ENCODE assay signal across 11 cellular contexts in genomic region chr2:216340280-216340631, GRCh38. TPM values are rescaled to one million over a fixed set of nuclear protein-coding genes. Genes with fewer than 3 reads are reported as not detected.
DNase-seq lines count a peak whose midpoint lies in the region; ATAC-seq, FAIRE-seq and TF ChIP-seq lines count a peak whose summit lies in the region.
"Had no signal": no experiment of that assay in that cellular context is flagged by ENCODE, and none has a peak within 500 bp of the region (broad histone marks: within the 10 kb centered on the region; RNA-seq: fewer than 3 reads in every experiment).

No MANE protein-coding gene starts in this region.

- H3K27ac Mint-ChIP-seq in activated CD4-positive, alpha-beta T cell treated with anti-CD3 and anti-CD28 coated beads, Interleukin-2, amount 10 ng/mL, durations not matched to agents 24 days and 14 days: no peak overlapping the region

- H3K36me3 Mint-ChIP-seq in activated CD4-positive, alpha-beta T cell treated with anti-CD3 and anti-CD28 coated beads, Interleukin-2, amount 10 ng/mL, durations not matched to agents 24 days and 14 days (ENCODE audit: low read depth): no peaks in the 10 kb centered on the region

- H3K4me2 ChIP-seq in endothelial cell of umbilical vein (ENCODE audit: insufficient read depth, low read length): peak overlapping the region; percentile 23

- H3K27me3 ChIP-seq in endothelial cell of umbilical vein (ENCODE audit: control insufficient read depth in 2 of 2, insufficient read depth in 2 of 2, low read length in 2 of 2): no peaks in the 10 kb centered on the region
- H3K27me3 ChIP-seq: thyroid gland had no signal

- H3K4me1 Mint-ChIP-seq in activated CD4-positive, alpha-beta T cell treated with anti-CD3 and anti-CD28 coated beads, Interleukin-2, amount 10 ng/mL, durations not matched to agents 24 days and 14 days: peaks cover 10% of the 10 kb centered on the region

- no peaks in the 10 kb centered on the region for H4K20me1 ChIP-seq in endothelial cell of umbilical vein (replicated peaks; ENCODE audit: control insufficient read depth, extremely low read depth, insufficient read depth, low read length)

- H3K9ac ChIP-seq in endothelial cell of umbilical vein (replicated peaks; ENCODE audit: extremely low read depth, insufficient read depth, low read length): no peak overlapping the region

- TF ChIP-seq POLR2A in endothelial cell of umbilical vein (IDR thresholded peaks at IDR 0.05; ENCODE audit: low read depth, low read length): no peak

- peak overlapping the region; percentile 46 for H2AFZ ChIP-seq in endothelial cell of umbilical vein (ENCODE audit: low read depth, low read length)

- no peaks in the 10 kb centered on the region for H3K9me3 ChIP-seq in endothelial cell of umbilical vein (replicated peaks; ENCODE audit: control insufficient read depth, insufficient read depth, low read length)
- H3K9me3 ChIP-seq in mesodermal cell (ENCODE audit: control insufficient read depth, low read length): no peaks in the 10 kb centered on the region
- H3K9me3 ChIP-seq: thyroid gland had no signal

- peak; percentile 38 for ATAC-seq in Right ventricle myocardium inferior

- H3K9me3 Mint-ChIP-seq in activated CD4-positive, alpha-beta T cell treated with anti-CD3 and anti-CD28 coated beads, Interleukin-2, amount 10 ng/mL, durations not matched to agents 24 days and 14 days: no peaks in the 10 kb centered on the region

- H3K27me3 Mint-ChIP-seq in activated CD4-positive, alpha-beta T cell treated with anti-CD3 and anti-CD28 coated beads, Interleukin-2, amount 10 ng/mL, durations not matched to agents 24 days and 14 days: peaks cover 22% of the 10 kb centered on the region

- CTCF ChIA-PET in endothelial cell of umbilical vein (lab: Charles Lee): interaction anchor here (0.8 to 1.5 kb wide), 9 partner anchors 9 to 117 kb away, joined by 3 to 5 read pairs (median 4); no protein-coding TSS in a partner anchor

- no peaks in the 10 kb centered on the region for H3K9me1 ChIP-seq in endothelial cell of umbilical vein (replicated peaks; ENCODE audit: control insufficient read depth, extremely low read depth, insufficient read depth, low read length)

- intact Hi-C loops in Right ventricle myocardium inferior (cut with DNase I): no loop called here
- intact Hi-C loops in cardiac septum (cut with DNase I): no loop called here
- intact Hi-C loops in endothelial cell of umbilical vein (cut with micrococcal nuclease): no loop called here
- intact Hi-C loops in activated CD4-positive, alpha-beta T cell treated with anti-CD3 and anti-CD28 coated beads, Interleukin-2, amount 10 ng/mL, durations not matched to agents 24 days and 14 days (cut with micrococcal nuclease): loop anchor here (10.0 kb wide), 1 partner anchor 135 kb away; no protein-coding TSS in a partner anchor

- BruUV-seq in endothelial cell of umbilical vein (replicated peaks; lab: Mats Ljungman, UMichigan): no TSS peak

- DNase-seq in Right ventricle myocardium inferior (ENCODE audit: missing footprints) (no peak), cardiac septum (ENCODE audit: low spot score) (no peak), endothelial cell of umbilical vein (ENCODE audit: low read depth, low spot score) (no peak), A172 (ENCODE audit: low spot score) (no peak), COLO829 (ENCODE audit: low spot score) (no peak), HuH-7 (ENCODE audit: low spot score) (no peak)
- no peak for DNase-seq in activated CD4-positive, alpha-beta T cell treated with anti-CD3 and anti-CD28 coated beads, Interleukin-2, amount 10 ng/mL, durations not matched to agents 24 days and 14 days
- DNase-seq: activated CD4-positive, CD25-positive, alpha-beta regulatory T cell; activated T-cell treated with anti-CD3 and anti-CD28 coated beads, Interleukin-2, amount 50 U/mL, for 1 hour had no signal

- POLR2A ChIA-PET in endothelial cell of umbilical vein (lab: Charles Lee): interaction anchor here (1.1 kb wide), 1 partner anchor 32 kb away, joined by 3 read pairs; the partner anchor contains the start of gene MARCHF4

- dilution Hi-C loops in endothelial cell of umbilical vein (cut with MboI; ENCODE audit: extremely low pct_ligation_motif_present, low sequenced_read_pairs): no loop called here

- no peak overlapping the region for H3K4me3 Mint-ChIP-seq in activated CD4-positive, alpha-beta T cell treated with anti-CD3 and anti-CD28 coated beads, Interleukin-2, amount 10 ng/mL, durations not matched to agents 24 days and 14 days

- H3K4me1 ChIP-seq in endothelial cell of umbilical vein (ENCODE audit: control insufficient read depth, extremely low read depth, insufficient read depth, low read length) (peaks cover 11% of the 10 kb centered on the region), mesodermal cell (ENCODE audit: control insufficient read depth, insufficient read depth, low read length, poor library complexity, severe bottlenecking) (peaks cover 27% of the 10 kb centered on the region)

- H3K4me3 ChIP-seq in endothelial cell of umbilical vein (replicated peaks in 1 of 3; ENCODE audit: insufficient read depth in 1 of 3, low read depth in 1 of 3, low read length in 3 of 3) (no peak overlapping the region), mesodermal cell (ENCODE audit: extremely low read depth, insufficient read depth, low read length, poor library complexity, severe bottlenecking) (no peak overlapping the region)
- H3K4me3 ChIP-seq: thyroid gland had no signal

- FAIRE-seq in endothelial cell of umbilical vein (lab: Jason Lieb, UNC): no peak

- WGBS in mesodermal cell (ENCODE audit: insufficient coverage in 2 of 2), 2 experiments: no CpG with 5 or more reads among the region's 1 CpG

- H3K27ac ChIP-seq in endothelial cell of umbilical vein (ENCODE audit: insufficient read depth, low read depth, low read length): no peak overlapping the region
- H3K27ac ChIP-seq in mesodermal cell (ENCODE audit: low read depth, low read length, severe bottlenecking): peak overlapping the region; percentile 60
- H3K27ac ChIP-seq: thyroid gland had no signal

- TF ChIP-seq CTCF in endothelial cell of umbilical vein (IDR thresholded peaks at IDR 0.05; ENCODE audit: extremely low read depth in 1 of 2, insufficient read depth in 1 of 2, low read depth in 1 of 2, low read length in 2 of 2): no peak

- H3K36me3 ChIP-seq in endothelial cell of umbilical vein (ENCODE audit: control insufficient read depth in 2 of 2, extremely low read depth in 1 of 2, insufficient read depth in 2 of 2, low read length in 2 of 2) (no peaks in the 10 kb centered on the region), mesodermal cell (ENCODE audit: control insufficient read depth, insufficient read depth, low read length) (peaks cover 18% of the 10 kb centered on the region)
- H3K36me3 ChIP-seq: thyroid gland had no signal

- H3K79me2 ChIP-seq in endothelial cell of umbilical vein (ENCODE audit: control insufficient read depth, insufficient read depth, low read length): no peaks in the 10 kb centered on the region

TF ChIP-seq in endothelial cell of umbilical vein, 7 proteins besides CTCF, POLR2A, EP300 and RAD21:
- TF ChIP-seq, protein P1, sequence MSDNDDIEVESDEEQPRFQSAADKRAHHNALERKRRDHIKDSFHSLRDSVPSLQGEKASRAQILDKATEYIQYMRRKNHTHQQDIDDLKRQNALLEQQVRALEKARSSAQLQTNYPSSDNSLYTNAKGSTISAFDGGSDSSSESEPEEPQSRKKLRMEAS (IDR thresholded peaks at IDR 0.05; ENCODE audit: insufficient read depth, insufficient read length): no peak
- TF ChIP-seq GATA2 (IDR thresholded peaks at IDR 0.05; ENCODE audit: insufficient read depth, insufficient read length, low read depth, low read length) (no peak), MYC (IDR thresholded peaks at IDR 0.05; ENCODE audit: low read depth, low read length) (no peak), EZH2 (IDR thresholded peaks at IDR 0.05; ENCODE audit: borderline replicate concordance, low read depth, low read length, severe bottlenecking) (no peak), POLR2AphosphoS5 (IDR thresholded peaks at IDR 0.05; ENCODE audit: insufficient read depth, low read depth, low read length) (no peak), JUN (IDR thresholded peaks at IDR 0.05; ENCODE audit: borderline replicate concordance, insufficient read depth, insufficient read length, low read depth) (no peak), FOS (IDR thresholded peaks at IDR 0.05; ENCODE audit: borderline replicate concordance, insufficient read depth, low read length) (no peak)
TF ChIP-seq in endothelial cell of umbilical vein: peak in this region for 0.

RNA-seq across cellular contexts. Expression of gene MARCHF4, which starts 32.0 kb away (rescaled TPM):
- 0.08 TPM for total RNA-seq in Right ventricle myocardium inferior
- not detected for total RNA-seq in cardiac septum
- 21.5 and 25.2 TPM in 2 replicates for total RNA-seq in endothelial cell of umbilical vein
- 11.3 and 11.7 TPM in 2 replicates for polyA plus RNA-seq in endothelial cell of umbilical vein
- polyA plus RNA-seq in endothelial cell of umbilical vein (2011; cell fraction: cytosol; rRNA removed): 12.3 and 12.4 TPM in 2 replicates
- polyA plus RNA-seq in endothelial cell of umbilical vein (2011; cell fraction: nucleus; rRNA removed): 7.8 and 8.5 TPM in 2 replicates
- polyA plus RNA-seq in endothelial cell of umbilical vein (2012): 21.6 and 29.0 TPM in 2 replicates
- 10.8 and 12.8 TPM in 2 replicates for polyA minus RNA-seq in endothelial cell of umbilical vein
- polyA minus RNA-seq in endothelial cell of umbilical vein (2011; cell fraction: cytosol; rRNA and poly(A)+ RNA removed): not detected
- polyA minus RNA-seq in endothelial cell of umbilical vein (2011; cell fraction: nucleus; rRNA and poly(A)+ RNA removed): 9.0 and 10.9 TPM in 2 replicates
- polyA plus RNA-seq in mesodermal cell (2013, experiment 1 of 2): 17.2 TPM
- polyA plus RNA-seq in mesodermal cell (2013, experiment 2 of 2): 13.4 TPM
- total RNA-seq in activated CD4-positive, alpha-beta T cell treated with anti-CD3 and anti-CD28 coated beads, Interleukin-2, amount 10 ng/mL, durations not matched to agents 24 days and 14 days: not detected in 2 replicates
- total RNA-seq in A172 (2014; rRNA removed; shearing (Covaris generic)): 6.4 and 6.9 TPM in 2 replicates
